19 cellular contexts compared by ENCODE assay signal in genomic region chr7:70271617-70272081, GRCh38.
DNase-seq lines count a peak whose midpoint lies in the region; ATAC-seq and TF ChIP-seq lines count a peak whose summit lies in the region.
"Had no signal": no experiment of that assay in that cellular context is flagged by ENCODE, and none has a peak within 500 bp of the region (broad histone marks: within the 10 kb centered on the region; RNA-seq: fewer than 3 reads in every experiment).

No MANE protein-coding gene starts in this region.

- H3K4me3 ChIP-seq in prostate gland: no peak overlapping the region
- no peak overlapping the region for H3K4me3 ChIP-seq in ascending aorta
- H3K4me3 ChIP-seq: BLaER1 treated with 17β-estradiol and CSF1 and Interleukin-3, amounts not matched to agents 10 nM and 100 nM; coronary artery; left ventricle myocardium inferior had no signal

- intact Hi-C loops in prostate gland (cut with DNase I): no loop called here
- intact Hi-C loops in ascending aorta (cut with DNase I): no loop called here

- H3K27me3 ChIP-seq in prostate gland (replicated peaks; ENCODE audit: insufficient read depth) (no peaks in the 10 kb centered on the region), ascending aorta (no peaks in the 10 kb centered on the region)
- H3K27me3 ChIP-seq: BLaER1 treated with 17β-estradiol and CSF1 and Interleukin-3, amounts not matched to agents 10 nM and 100 nM had no signal

- peak; percentile 49 for DNase-seq in DMS 273 treated with DMSO at 0.1 percent for 48 hours (lab: John Stamatoyannopoulos, UW)
- DNase-seq in NCI-H146 (lab: John Stamatoyannopoulos, UW): peak; percentile 79
- DNase-seq in SW480 (ENCODE audit: low spot score): peak; percentile 62
- DNase-seq in prostate gland (ENCODE audit: low spot score): peak; percentile 4
- DNase-seq in ascending aorta (ENCODE audit: low spot score in 2 of 2): no peak
- no peak for DNase-seq in GF-D8 (lab: John Stamatoyannopoulos, UW)
- DNase-seq: activated CD4-positive, alpha-beta memory T cell treated with anti-CD3 and anti-CD28 coated beads, Interleukin-2, amount 10 ng/mL, durations not matched to agents 7 days and 5 days; amygdala; hippocampal formation; left ventricle myocardium inferior; NCI-H1694; NK-92 treated with Interleukin-12 subunit alpha and Interleukin-12 subunit beta, amount 100 ng/mL, for 24 hours; SIG-M5; stimulated activated CD4-positive, alpha-beta T cell treated with anti-CD3 and anti-CD28 coated beads, Interleukin-15, amount 100 ng/mL, for 24 hours had no signal

- H3K9me3 ChIP-seq in prostate gland: no peaks in the 10 kb centered on the region
- H3K9me3 ChIP-seq in ascending aorta: no peaks in the 10 kb centered on the region
- H3K9me3 ChIP-seq: BLaER1 treated with 17β-estradiol and CSF1 and Interleukin-3, amounts not matched to agents 10 nM and 100 nM; left ventricle myocardium inferior had no signal

- no peak for ATAC-seq in HG03565 (IDR thresholded peaks at IDR 0.05; ENCODE audit: unreplicated experiment)
- no peak for ATAC-seq in HG03439 (IDR thresholded peaks at IDR 0.05; ENCODE audit: unreplicated experiment)

- H3K27ac ChIP-seq in prostate gland (no peak overlapping the region), ascending aorta (no peak overlapping the region)
- H3K27ac ChIP-seq: BLaER1 treated with 17β-estradiol and CSF1 and Interleukin-3, amounts not matched to agents 10 nM and 100 nM; coronary artery; left ventricle myocardium inferior; parathyroid adenoma had no signal

- H3K36me3 ChIP-seq in prostate gland: no peaks in the 10 kb centered on the region
- H3K36me3 ChIP-seq in ascending aorta: no peaks in the 10 kb centered on the region
- H3K36me3 ChIP-seq: BLaER1 treated with 17β-estradiol and CSF1 and Interleukin-3, amounts not matched to agents 10 nM and 100 nM; left ventricle myocardium inferior had no signal

- TF ChIP-seq POLR2A in prostate gland (IDR thresholded peaks at IDR 0.05): no peak

- TF ChIP-seq CTCF in prostate gland (IDR thresholded peaks at IDR 0.05): no peak
- TF ChIP-seq CTCF in ascending aorta (IDR thresholded peaks at IDR 0.05): no peak

- H3K4me1 ChIP-seq in prostate gland (replicated peaks) (peaks cover 3% of the 10 kb centered on the region), ascending aorta (no peaks in the 10 kb centered on the region)
- H3K4me1 ChIP-seq: left ventricle myocardium inferior, parathyroid adenoma had no signal

- 38% methylated on average over 8 of the region's 8 CpGs for WGBS in prostate gland

Comparison
In these comparisons a context has a peak if more than half of its experiments do, and no peak if none do; other contexts are left out.
1. DNase-seq: peak in DMS 273 treated with DMSO at 0.1 percent for 48 hours (single experiment), NCI-H146 (single experiment), SW480 (single experiment) and prostate gland (single experiment); none in ascending aorta (0 of 2) and GF-D8 (single experiment).